Comparison of ENCODE assay signal across 8 cellular contexts in the genomic region with DNA sequence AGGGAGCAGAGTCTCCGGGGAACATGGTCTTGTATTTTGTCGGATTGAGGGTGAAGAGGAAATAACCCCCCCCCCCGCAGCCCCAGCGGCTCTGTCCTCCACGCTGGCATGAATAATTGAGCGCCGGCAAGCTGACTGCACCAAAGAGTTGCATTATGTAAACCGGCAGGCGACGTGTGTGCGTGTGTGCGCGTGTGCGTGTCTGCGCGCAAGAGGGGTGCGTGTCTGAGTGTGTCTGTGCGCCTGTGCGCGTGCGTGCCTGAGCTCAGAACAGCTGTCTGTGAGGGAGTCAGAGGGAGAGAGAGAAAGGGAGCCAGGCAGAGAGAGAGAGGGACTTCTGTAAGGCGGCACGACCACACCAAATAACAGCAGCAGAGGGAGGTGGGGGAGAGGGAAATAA.
DNase-seq lines count a peak whose midpoint lies in the region; ATAC-seq lines count a peak whose summit lies in the region.

No MANE protein-coding gene starts in this region.

- H3K4me2 ChIP-seq in skeletal muscle satellite cell (ENCODE audit: low read length) = peak overlapping the region; percentile 83

- no peaks in the 10 kb centered on the region for H3K36me3 ChIP-seq in iPS-20b (ENCODE audit: insufficient read depth, low read depth, low read length)
- H3K36me3 ChIP-seq in skeletal muscle satellite cell (ENCODE audit: insufficient read depth, low read length) = no peaks in the 10 kb centered on the region

- H3K27me3 ChIP-seq in iPS-20b (ENCODE audit: insufficient read depth, low read length) (no peaks in the 10 kb centered on the region), skeletal muscle satellite cell (ENCODE audit: control insufficient read depth, insufficient read depth, low read length) (peaks cover 58% of the 10 kb centered on the region)

- peaks cover 5% of the 10 kb centered on the region for H3K4me1 Mint-ChIP-seq in activated T-helper 17 cell treated with anti-CD3 and anti-CD28 coated beads, Interleukin-2, amount 50 U/mL, for 72 hours

- H3K9me3 ChIP-seq in iPS-20b (ENCODE audit: insufficient read depth, low read depth, low read length) (no peaks in the 10 kb centered on the region), skeletal muscle satellite cell (replicated peaks; ENCODE audit: low read length) (no peaks in the 10 kb centered on the region)

- H3K9ac ChIP-seq in iPS-20b (ENCODE audit: low read depth, low read length) (peak overlapping the region; percentile 47; the same call in 1 of the 2 replicates), skeletal muscle satellite cell (ENCODE audit: low read depth, low read length) (peak overlapping the region; percentile 48)

- no peak for ATAC-seq in activated T-helper 17 cell treated with anti-CD3 and anti-CD28 coated beads, Interleukin-2, amount 50 U/mL, for 72 hours (replicated peaks)

- no peaks in the 10 kb centered on the region for H3K27me3 Mint-ChIP-seq in activated T-helper 17 cell treated with anti-CD3 and anti-CD28 coated beads, Interleukin-2, amount 50 U/mL, for 72 hours

- no peak overlapping the region for H3K4me3 Mint-ChIP-seq in activated T-helper 17 cell treated with anti-CD3 and anti-CD28 coated beads, Interleukin-2, amount 50 U/mL, for 72 hours

- H3K27ac ChIP-seq in iPS-20b (ENCODE audit: low read length) = peak overlapping the region; percentile 62

- H3K36me3 Mint-ChIP-seq in activated T-helper 17 cell treated with anti-CD3 and anti-CD28 coated beads, Interleukin-2, amount 50 U/mL, for 72 hours (ENCODE audit: low read depth) = no peaks in the 10 kb centered on the region

- H3K27ac Mint-ChIP-seq in activated T-helper 17 cell treated with anti-CD3 and anti-CD28 coated beads, Interleukin-2, amount 50 U/mL, for 72 hours = no peak overlapping the region

- H3K4me3 ChIP-seq in iPS-20b (ENCODE audit: low read length) (peak overlapping the region; percentile 45; the same call in 1 of the 2 replicates), skeletal muscle satellite cell (ENCODE audit: low read length) (peak overlapping the region; percentile 63)

- DNase-seq in activated gamma-delta T cell treated with Interleukin-2 at 50 U/mL for 16 hours (peak; percentile 14), activated gamma-delta T cell (lab: John Stamatoyannopoulos, UW) (no peak), NCI-H2081 (lab: John Stamatoyannopoulos, UW) (peak; percentile 77 to 88), anterior cingulate cortex (lab: John Stamatoyannopoulos, UW) (peak in 55 of 58 donors; percentile 40 to 92 (median 72)), OCI-M2 (lab: John Stamatoyannopoulos, UW; ENCODE audit: unreplicated experiment) (no peak)

- H3K9me3 Mint-ChIP-seq in activated T-helper 17 cell treated with anti-CD3 and anti-CD28 coated beads, Interleukin-2, amount 50 U/mL, for 72 hours = no peaks in the 10 kb centered on the region

- H3K4me1 ChIP-seq in iPS-20b (ENCODE audit: insufficient read depth, low read length) = peaks cover 26% of the 10 kb centered on the region; the same call in 1 of the 2 replicates
- peaks cover 6% of the 10 kb centered on the region for H3K4me1 ChIP-seq in skeletal muscle satellite cell (ENCODE audit: control insufficient read depth, insufficient read depth, low read length)

Comparison
In these comparisons a context has a peak if more than half of its experiments do, and no peak if none do; other contexts are left out.
1. DNase-seq: peak in activated gamma-delta T cell treated with Interleukin-2 at 50 U/mL for 16 hours (single experiment), NCI-H2081 (2 of 2) and anterior cingulate cortex (55 of 58); none in activated gamma-delta T cell (single experiment) and OCI-M2 (single experiment).